In the genomic region with DNA sequence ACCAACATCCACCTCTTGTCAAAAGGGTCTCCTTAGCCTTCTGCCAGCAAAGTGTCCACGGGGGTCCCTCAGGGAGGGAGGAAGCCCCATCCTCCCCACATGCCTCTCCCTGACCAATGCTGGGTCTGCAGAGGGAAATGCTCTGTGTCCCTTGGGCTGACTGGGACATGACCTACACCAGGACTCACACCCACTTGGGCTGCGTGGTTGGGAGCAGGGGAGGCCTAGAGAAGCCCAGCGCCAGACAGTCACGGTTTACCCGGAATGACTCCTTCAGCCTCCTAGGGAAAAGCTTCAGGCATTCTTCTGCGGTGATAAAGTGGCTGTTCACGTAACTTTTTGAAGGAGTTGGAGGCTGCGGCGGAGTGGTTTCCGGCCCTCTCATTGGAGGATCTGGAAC, we compare ENCODE assay signal across 37 cellular contexts.
"Had no signal": no experiment of that assay in that cellular context is flagged by ENCODE, and none has a peak within 500 bp of the region (broad histone marks: within the 10 kb centered on the region; RNA-seq: fewer than 3 reads in every experiment).

No MANE protein-coding gene starts in this region.

- ATAC-seq: activated naive CD8-positive, alpha-beta T cell treated with anti-CD3 and anti-CD28 coated beads, Interleukin-2, amount 50 U/mL, for 24 hours; activated T-cell treated with anti-CD3 and anti-CD28 coated beads, Interleukin-2, amount 50 U/mL, for 4 hours; activated T-cell treated with anti-CD3 and anti-CD28 coated beads, Interleukin-2, amount 50 U/mL, for 72 hours; activated T-helper 17 cell treated with anti-CD3 and anti-CD28 coated beads, Interleukin-2, amount 50 U/mL, for 72 hours; body of pancreas had no signal

- H3K27me3 Mint-ChIP-seq: activated naive CD4-positive, alpha-beta T cell treated with anti-CD3 and anti-CD28 coated beads, Interleukin-2, amount 50 U/mL, for 24 hours; activated naive CD8-positive, alpha-beta T cell; activated naive CD8-positive, alpha-beta T cell treated with anti-CD3 and anti-CD28 coated beads for 36 hours; activated naive CD8-positive, alpha-beta T cell treated with anti-CD3 and anti-CD28 coated beads, Interleukin-2, amount 10 ng/mL, durations not matched to agents 7 days and 5 days; activated naive CD8-positive, alpha-beta T cell treated with anti-CD3 and anti-CD28 coated beads, Interleukin-2, amount 50 U/mL, for 24 hours; activated T-helper 17 cell treated with anti-CD3 and anti-CD28 coated beads, Interleukin-2, amount 50 U/mL, for 72 hours had no signal

- H3K27ac ChIP-seq: adrenal gland, ascending aorta, body of pancreas, brain microvascular endothelial cell, breast epithelium, cardiac muscle cell had no signal

- H3K36me3 ChIP-seq: adrenal gland, ascending aorta, brain microvascular endothelial cell, breast epithelium, cardiac muscle cell had no signal

- H3K4me3 Mint-ChIP-seq: activated naive CD4-positive, alpha-beta T cell treated with anti-CD3 and anti-CD28 coated beads for 36 hours; activated naive CD4-positive, alpha-beta T cell treated with anti-CD3 and anti-CD28 coated beads, Interleukin-2, amount 10 ng/mL, durations not matched to agents 7 days and 5 days; activated naive CD4-positive, alpha-beta T cell treated with anti-CD3 and anti-CD28 coated beads, Interleukin-2, amount 50 U/mL, for 24 hours; activated naive CD8-positive, alpha-beta T cell; activated naive CD8-positive, alpha-beta T cell treated with anti-CD3 and anti-CD28 coated beads for 36 hours; activated naive CD8-positive, alpha-beta T cell treated with anti-CD3 and anti-CD28 coated beads, Interleukin-2, amount 10 ng/mL, durations not matched to agents 7 days and 5 days; activated naive CD8-positive, alpha-beta T cell treated with anti-CD3 and anti-CD28 coated beads, Interleukin-2, amount 50 U/mL, for 24 hours; activated T-cell treated with anti-CD3 and anti-CD28 coated beads, Interleukin-2, amount 50 U/mL, for 24 hours; activated T-cell treated with anti-CD3 and anti-CD28 coated beads, Interleukin-2, amount 50 U/mL, for 4 hours; activated T-cell treated with anti-CD3 and anti-CD28 coated beads, Interleukin-2, amount 50 U/mL, for 72 hours; activated T-helper 1 cell treated with anti-CD3 and anti-CD28 coated beads, Interleukin-12 subunit alpha, Interleukin-12 subunit beta, Interleukin-2, Interleukin-4 antibody, amounts not matched to agents 30 ng/mL and 10 ng/mL and 1 ng/mL, durations not matched to agents 14 hours and 24 hours and 36 hours; activated T-helper 17 cell treated with anti-CD3 and anti-CD28 coated beads, Interleukin-2, amount 50 U/mL, for 72 hours; brain; central memory CD8-positive, alpha-beta T cell had no signal

- H3K4me1 ChIP-seq: adrenal gland, ascending aorta, body of pancreas, breast epithelium had no signal

- H3K27me3 ChIP-seq: adrenal gland, ascending aorta, body of pancreas, brain microvascular endothelial cell, breast epithelium, cardiac muscle cell had no signal

- H3K36me3 Mint-ChIP-seq: activated naive CD4-positive, alpha-beta T cell treated with anti-CD3 and anti-CD28 coated beads, Interleukin-2, amount 10 ng/mL, durations not matched to agents 7 days and 5 days; activated naive CD4-positive, alpha-beta T cell treated with anti-CD3 and anti-CD28 coated beads, Interleukin-2, amount 50 U/mL, for 24 hours; activated naive CD8-positive, alpha-beta T cell; activated naive CD8-positive, alpha-beta T cell treated with anti-CD3 and anti-CD28 coated beads for 36 hours; activated naive CD8-positive, alpha-beta T cell treated with anti-CD3 and anti-CD28 coated beads, Interleukin-2, amount 10 ng/mL, durations not matched to agents 7 days and 5 days had no signal

- DNase-seq: activated effector memory CD4-positive, alpha-beta T cell treated with anti-CD3 and anti-CD28 coated beads, Interleukin-2, amount 50 U/mL, for 16 hours; activated effector memory CD4-positive, alpha-beta T cell treated with Interleukin-2 at 50 U/mL for 16 hours; activated gamma-delta T cell; activated gamma-delta T cell treated with Interleukin-2 at 50 U/mL for 16 hours; activated naive CD4-positive, alpha-beta T cell; activated naive CD4-positive, alpha-beta T cell treated with anti-CD3 and anti-CD28 coated beads for 36 hours; activated naive CD4-positive, alpha-beta T cell treated with anti-CD3 and anti-CD28 coated beads, Interleukin-2, amount 10 ng/mL, durations not matched to agents 7 days and 5 days; activated naive CD4-positive, alpha-beta T cell treated with anti-CD3 and anti-CD28 coated beads, Interleukin-2, amount 50 U/mL, for 16 hours; activated naive CD4-positive, alpha-beta T cell treated with Interleukin-2 at 50 U/mL for 16 hours; activated naive CD8-positive, alpha-beta T cell treated with anti-CD3 and anti-CD28 coated beads for 36 hours; activated naive CD8-positive, alpha-beta T cell treated with anti-CD3 and anti-CD28 coated beads, Interleukin-2, amount 10 ng/mL, durations not matched to agents 7 days and 5 days; activated naive CD8-positive, alpha-beta T cell treated with anti-CD3 and anti-CD28 coated beads, Interleukin-2, amount 50 U/mL, for 24 hours; activated T-cell treated with anti-CD3 and anti-CD28 coated beads, Interleukin-2, amount 50 U/mL, for 1 hour; activated T-cell treated with anti-CD3 and anti-CD28 coated beads, Interleukin-2, amount 50 U/mL, for 24 hours; activated T-cell treated with anti-CD3 and anti-CD28 coated beads, Interleukin-2, amount 50 U/mL, for 4 hours; activated T-cell treated with anti-CD3 and anti-CD28 coated beads, Interleukin-2, amount 50 U/mL, for 48 hours; activated T-cell treated with anti-CD3 and anti-CD28 coated beads, Interleukin-2, amount 50 U/mL, for 72 hours; adrenal gland; amniotic stem cell; amygdala; anterior cingulate cortex; aorta; body of pancreas; brain microvascular endothelial cell; caudate nucleus; central memory CD4-positive, alpha-beta T cell; cerebellar nuclear complex had no signal

- H3K9me3 ChIP-seq: adrenal gland, ascending aorta, body of pancreas, breast epithelium had no signal

- H3K4me3 ChIP-seq: adrenal gland, ascending aorta, body of pancreas, breast epithelium, cardiac muscle cell had no signal

- H3K27ac Mint-ChIP-seq: activated naive CD4-positive, alpha-beta T cell treated with anti-CD3 and anti-CD28 coated beads for 36 hours; activated naive CD4-positive, alpha-beta T cell treated with anti-CD3 and anti-CD28 coated beads, Interleukin-2, amount 10 ng/mL, durations not matched to agents 7 days and 5 days; activated naive CD8-positive, alpha-beta T cell; activated naive CD8-positive, alpha-beta T cell treated with anti-CD3 and anti-CD28 coated beads for 36 hours; activated naive CD8-positive, alpha-beta T cell treated with anti-CD3 and anti-CD28 coated beads, Interleukin-2, amount 10 ng/mL, durations not matched to agents 7 days and 5 days; activated naive CD8-positive, alpha-beta T cell treated with anti-CD3 and anti-CD28 coated beads, Interleukin-2, amount 50 U/mL, for 24 hours; activated T-cell treated with anti-CD3 and anti-CD28 coated beads, Interleukin-2, amount 50 U/mL, for 24 hours; activated T-cell treated with anti-CD3 and anti-CD28 coated beads, Interleukin-2, amount 50 U/mL, for 72 hours; activated T-helper 1 cell treated with anti-CD3 and anti-CD28 coated beads, Interleukin-12 subunit alpha, Interleukin-12 subunit beta, Interleukin-2, Interleukin-4 antibody, amounts not matched to agents 30 ng/mL and 10 ng/mL and 1 ng/mL, durations not matched to agents 14 hours and 24 hours and 36 hours; activated T-helper 17 cell treated with anti-CD3 and anti-CD28 coated beads, Interleukin-2, amount 50 U/mL, for 72 hours; activated T-helper 2 cell treated with anti-CD3 and anti-CD28 coated beads, Interferon-gamma antibody, Interleukin-2, Interleukin-4, amounts not matched to agents 10 μg/mL and 5 μg/mL and 100 μg/mL, durations not matched to agents 14 hours and 24 hours and 36 hours; brain had no signal

- H3K9me3 Mint-ChIP-seq: activated naive CD4-positive, alpha-beta T cell treated with anti-CD3 and anti-CD28 coated beads for 36 hours; activated naive CD4-positive, alpha-beta T cell treated with anti-CD3 and anti-CD28 coated beads, Interleukin-2, amount 10 ng/mL, durations not matched to agents 7 days and 5 days; activated naive CD4-positive, alpha-beta T cell treated with anti-CD3 and anti-CD28 coated beads, Interleukin-2, amount 50 U/mL, for 24 hours; activated naive CD8-positive, alpha-beta T cell treated with anti-CD3 and anti-CD28 coated beads for 36 hours; activated naive CD8-positive, alpha-beta T cell treated with anti-CD3 and anti-CD28 coated beads, Interleukin-2, amount 10 ng/mL, durations not matched to agents 7 days and 5 days; activated naive CD8-positive, alpha-beta T cell treated with anti-CD3 and anti-CD28 coated beads, Interleukin-2, amount 50 U/mL, for 24 hours; activated T-cell treated with anti-CD3 and anti-CD28 coated beads, Interleukin-2, amount 50 U/mL, for 24 hours; activated T-cell treated with anti-CD3 and anti-CD28 coated beads, Interleukin-2, amount 50 U/mL, for 4 hours; activated T-cell treated with anti-CD3 and anti-CD28 coated beads, Interleukin-2, amount 50 U/mL, for 72 hours; activated T-helper 1 cell treated with anti-CD3 and anti-CD28 coated beads, Interleukin-12 subunit alpha, Interleukin-12 subunit beta, Interleukin-2, Interleukin-4 antibody, amounts not matched to agents 30 ng/mL and 10 ng/mL and 1 ng/mL, durations not matched to agents 14 hours and 24 hours and 36 hours; activated T-helper 17 cell treated with anti-CD3 and anti-CD28 coated beads, Interleukin-2, amount 50 U/mL, for 72 hours; activated T-helper 2 cell treated with anti-CD3 and anti-CD28 coated beads, Interferon-gamma antibody, Interleukin-2, Interleukin-4, amounts not matched to agents 10 μg/mL and 5 μg/mL and 100 μg/mL, durations not matched to agents 14 hours and 24 hours and 36 hours; brain; central memory CD8-positive, alpha-beta T cell had no signal

- H3K4me1 Mint-ChIP-seq: activated naive CD4-positive, alpha-beta T cell treated with anti-CD3 and anti-CD28 coated beads, Interleukin-2, amount 10 ng/mL, durations not matched to agents 7 days and 5 days; activated naive CD4-positive, alpha-beta T cell treated with anti-CD3 and anti-CD28 coated beads, Interleukin-2, amount 50 U/mL, for 24 hours; activated naive CD8-positive, alpha-beta T cell treated with anti-CD3 and anti-CD28 coated beads for 36 hours; activated naive CD8-positive, alpha-beta T cell treated with anti-CD3 and anti-CD28 coated beads, Interleukin-2, amount 10 ng/mL, durations not matched to agents 7 days and 5 days; activated naive CD8-positive, alpha-beta T cell treated with anti-CD3 and anti-CD28 coated beads, Interleukin-2, amount 50 U/mL, for 24 hours; activated T-helper 17 cell treated with anti-CD3 and anti-CD28 coated beads, Interleukin-2, amount 50 U/mL, for 72 hours; central memory CD8-positive, alpha-beta T cell had no signal
